Comparison of ENCODE assay signal across 17 cellular contexts in the genomic region with DNA sequence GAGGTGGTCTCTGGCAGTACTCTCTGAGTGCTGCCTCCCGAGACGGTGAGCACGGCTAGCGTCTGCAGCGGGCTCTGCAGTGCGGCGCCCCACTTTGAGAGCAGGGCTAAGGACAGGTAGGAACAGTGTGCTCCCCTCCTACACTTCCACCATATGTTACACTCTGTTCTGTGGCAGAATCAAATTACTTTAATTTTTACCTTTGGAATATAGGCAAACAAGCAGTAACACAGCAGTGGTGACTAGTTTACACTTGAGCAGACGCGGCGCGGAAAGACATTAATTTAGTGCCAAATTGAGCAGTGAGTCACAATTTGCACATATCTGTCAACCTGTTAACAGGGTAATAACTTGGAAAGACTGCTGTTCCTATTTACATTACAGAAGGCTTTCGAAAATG.
DNase-seq lines count a peak whose midpoint lies in the region; TF ChIP-seq lines count a peak whose summit lies in the region.
"Had no signal": no experiment of that assay in that cellular context is flagged by ENCODE, and none has a peak within 500 bp of the region (broad histone marks: within the 10 kb centered on the region; RNA-seq: fewer than 3 reads in every experiment).

No MANE protein-coding gene starts in this region.

- peaks cover 4% of the 10 kb centered on the region for H3K36me3 Mint-ChIP-seq in type B pancreatic cell
- H3K36me3 Mint-ChIP-seq: activated naive CD4-positive, alpha-beta T cell treated with anti-CD3 and anti-CD28 coated beads, Interleukin-2, amount 10 ng/mL, durations not matched to agents 7 days and 5 days had no signal

- DNase-seq in NCI-H2196 (lab: John Stamatoyannopoulos, UW; ENCODE audit: unreplicated experiment) (peak; percentile 26), NCI-H2196 treated with DMSO at 0.1 percent for 48 hours (lab: John Stamatoyannopoulos, UW; ENCODE audit: unreplicated experiment) (no peak), NCI-H2107 treated with DMSO at 0.1 percent for 48 hours (lab: John Stamatoyannopoulos, UW; ENCODE audit: unreplicated experiment) (peak; percentile 28), cerebellum (ENCODE audit: low spot score) (peak; percentile 61), type B pancreatic cell (ENCODE audit: extremely low spot score, unreplicated experiment) (no peak), SKM-1 (lab: John Stamatoyannopoulos, UW; ENCODE audit: unreplicated experiment) (no peak), NCI-H82 treated with DMSO at 0.1 percent for 48 hours (lab: John Stamatoyannopoulos, UW; ENCODE audit: unreplicated experiment) (no peak)
- no peak for DNase-seq in activated T-cell treated with anti-CD3 and anti-CD28 coated beads, Interleukin-2, amount 50 U/mL, for 48 hours
- DNase-seq: activated CD4-positive, alpha-beta T cell treated with anti-CD3 and anti-CD28 coated beads for 48 hours; activated CD8-positive, alpha-beta memory T cell treated with anti-CD3 and anti-CD28 coated beads, Interleukin-2, amount 50 U/mL, for 48 hours; activated naive CD4-positive, alpha-beta T cell treated with anti-CD3 and anti-CD28 coated beads, Interleukin-2, amount 10 ng/mL, durations not matched to agents 7 days and 5 days; hippocampal formation; left colon; midbrain; SIG-M5; stimulated activated CD4-positive, alpha-beta T cell treated with anti-CD3 and anti-CD28 coated beads, Interleukin-4, amount 100 ng/mL, for 4 hours; thyroid gland had no signal

- no peak for TF ChIP-seq CTCF in type B pancreatic cell (conservative IDR thresholded peaks at IDR 0.05)

- peak overlapping the region; percentile 14 for H3K27ac Mint-ChIP-seq in type B pancreatic cell
- H3K27ac Mint-ChIP-seq: activated naive CD4-positive, alpha-beta T cell treated with anti-CD3 and anti-CD28 coated beads, Interleukin-2, amount 10 ng/mL, durations not matched to agents 7 days and 5 days had no signal

- H3K27me3 Mint-ChIP-seq in type B pancreatic cell = no peaks in the 10 kb centered on the region
- H3K27me3 Mint-ChIP-seq: activated naive CD4-positive, alpha-beta T cell treated with anti-CD3 and anti-CD28 coated beads, Interleukin-2, amount 10 ng/mL, durations not matched to agents 7 days and 5 days had no signal

- H3K9me3 Mint-ChIP-seq in type B pancreatic cell = no peaks in the 10 kb centered on the region
- H3K9me3 Mint-ChIP-seq: activated naive CD4-positive, alpha-beta T cell treated with anti-CD3 and anti-CD28 coated beads, Interleukin-2, amount 10 ng/mL, durations not matched to agents 7 days and 5 days had no signal

- no peak overlapping the region for H3K4me3 Mint-ChIP-seq in type B pancreatic cell
- H3K4me3 Mint-ChIP-seq: activated naive CD4-positive, alpha-beta T cell treated with anti-CD3 and anti-CD28 coated beads, Interleukin-2, amount 10 ng/mL, durations not matched to agents 7 days and 5 days had no signal

- no peaks in the 10 kb centered on the region for H3K4me1 Mint-ChIP-seq in type B pancreatic cell (ENCODE audit: unreplicated experiment)
- H3K4me1 Mint-ChIP-seq: activated naive CD4-positive, alpha-beta T cell treated with anti-CD3 and anti-CD28 coated beads, Interleukin-2, amount 10 ng/mL, durations not matched to agents 7 days and 5 days had no signal

Comparison
In these comparisons a context has a peak if more than half of its experiments do, and no peak if none do; other contexts are left out.
1. DNase-seq: peak in NCI-H2196 (single experiment), NCI-H2107 treated with DMSO at 0.1 percent for 48 hours (single experiment) and cerebellum (single experiment); none in NCI-H2196 treated with DMSO at 0.1 percent for 48 hours (single experiment), type B pancreatic cell (single experiment), SKM-1 (single experiment), activated T-cell treated with anti-CD3 and anti-CD28 coated beads, Interleukin-2, amount 50 U/mL, for 48 hours (0 of 2) and NCI-H82 treated with DMSO at 0.1 percent for 48 hours (single experiment).